ENCODE assay signal across 11 cellular contexts in the genomic region with DNA sequence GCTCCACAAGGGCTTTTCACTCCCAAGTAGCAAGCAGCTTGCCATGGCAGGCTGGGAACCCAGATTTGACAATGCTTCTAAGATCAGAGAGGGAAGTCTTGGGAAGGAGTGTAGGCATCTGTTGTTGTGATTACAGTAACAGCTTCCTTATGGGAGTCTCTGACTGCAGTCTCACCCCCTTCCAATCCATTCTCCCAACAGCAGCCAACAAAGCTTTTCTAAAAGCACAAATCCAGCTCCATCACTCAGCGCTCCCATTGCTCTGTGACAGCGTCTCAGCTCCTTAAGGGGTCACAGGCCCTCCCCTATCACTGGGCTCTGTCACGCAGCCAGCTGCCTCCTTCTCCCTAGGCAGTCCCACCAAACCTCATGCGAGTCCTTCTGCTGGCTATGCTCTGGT. TPM values are rescaled to one million over a fixed set of nuclear protein-coding genes. Genes with fewer than 3 reads are reported as not detected.
DNase-seq lines count a peak whose midpoint lies in the region; ATAC-seq and TF ChIP-seq lines count a peak whose summit lies in the region.
"Had no signal": no experiment of that assay in that cellular context is flagged by ENCODE, and none has a peak within 500 bp of the region (broad histone marks: within the 10 kb centered on the region; RNA-seq: fewer than 3 reads in every experiment).

No MANE protein-coding gene starts in this region.

- H3K4me1 ChIP-seq in A673 (ENCODE audit: insufficient read depth, low read length, poor library complexity, severe bottlenecking): no peaks in the 10 kb centered on the region

- H3K4me3 ChIP-seq in dorsolateral prefrontal cortex: no peak overlapping the region
- H3K4me3 ChIP-seq in A673 (ENCODE audit: low read depth, low read length, poor library complexity, severe bottlenecking): no peak overlapping the region

- no TSS peak for BruUV-seq in A673 (replicated peaks; lab: Mats Ljungman, UMichigan)

- no peaks in the 10 kb centered on the region for H3K9me3 ChIP-seq in A673 (ENCODE audit: low read depth, low read length, poor library complexity, severe bottlenecking)

- H3K36me3 ChIP-seq in A673 (ENCODE audit: insufficient read depth, low read length, poor library complexity, severe bottlenecking): no peaks in the 10 kb centered on the region

- H3K27ac ChIP-seq in dorsolateral prefrontal cortex (peak overlapping the region in 46 of 59 donors; percentile 1 to 82 (median 46)), temporal lobe (ENCODE audit: low read depth, low read length) (peak overlapping the region; percentile 47), A673 (ENCODE audit: low read depth, low read length, poor library complexity, severe bottlenecking) (no peak overlapping the region)

- no peak for TF ChIP-seq CTCF in dorsolateral prefrontal cortex (IDR thresholded peaks at IDR 0.05 in 54 of 56, conservative IDR thresholded peaks at IDR 0.05 in 2 of 56; ENCODE audit: low read depth in 1 of 56, partially characterized antibody in 56 of 56)
- TF ChIP-seq CTCF in A673 (conservative IDR thresholded peaks at IDR 0.05; ENCODE audit: low read depth, low read length): no peak

- peak; percentile 34 for ATAC-seq in left lobe of liver
- ATAC-seq in HG03159 (IDR thresholded peaks at IDR 0.05; ENCODE audit: unreplicated experiment): no peak
- ATAC-seq in HG03139 (IDR thresholded peaks at IDR 0.05; ENCODE audit: unreplicated experiment): no peak

- CTCF ChIA-PET in A673 (lab: Charles Lee): no interaction called here

- intact Hi-C loops in dorsolateral prefrontal cortex (cut with DNase I): no loop called here
- intact Hi-C loops in A673 (cut with micrococcal nuclease; ENCODE audit: unreplicated experiment): no loop called here

- peak; percentile 12 for DNase-seq in M059J (ENCODE audit: low read depth)
- no peak for DNase-seq in dorsolateral prefrontal cortex
- no peak for DNase-seq in left lobe of liver (ENCODE audit: low spot score)
- DNase-seq in A673 (ENCODE audit: low spot score): no peak
- no peak for DNase-seq in NCI-H774 (lab: John Stamatoyannopoulos, UW)
- DNase-seq: amniotic stem cell, KG1, NCI-H226 had no signal

- POLR2A ChIA-PET in A673 (lab: Charles Lee; ENCODE audit: low non-redundant PET): no interaction called here

- H3K27me3 ChIP-seq in dorsolateral prefrontal cortex (peaks cover 0 to 7% (median 0%) of the 10 kb centered on the region in 45 donors), A673 (replicated peaks; ENCODE audit: insufficient read depth, low read depth, low read length, poor library complexity) (peaks cover 11% of the 10 kb centered on the region)

RNA-seq across cellular contexts. Expression of a gene that starts 7.1 kb away (rescaled TPM):
- 127 and 145 TPM in 2 replicates for total RNA-seq in M059J (2014; rRNA removed; shearing (Covaris generic))
- total RNA-seq in dorsolateral prefrontal cortex (100 to 1,000 TPM in 81 of 120 experiments, 10 to 100 TPM in 39; 55.7 to 267 (median 113) TPM), left lobe of liver (68.7 TPM), temporal lobe (42.0 TPM), A673 (2021) (not detected in 2 replicates)

Comparison
In these comparisons a context has a peak if more than half of its experiments do, and no peak if none do; other contexts are left out.
1. RNA of a gene that starts 7.1 kb away (total RNA-seq): 127 to 145 TPM in M059J, 55.7 to 267 TPM in dorsolateral prefrontal cortex, 68.7 TPM in left lobe of liver (single experiment) and 42.0 TPM in temporal lobe (single experiment); not detected in A673; every median in the first group is over 10 times any median in the second.